In the genomic region with DNA sequence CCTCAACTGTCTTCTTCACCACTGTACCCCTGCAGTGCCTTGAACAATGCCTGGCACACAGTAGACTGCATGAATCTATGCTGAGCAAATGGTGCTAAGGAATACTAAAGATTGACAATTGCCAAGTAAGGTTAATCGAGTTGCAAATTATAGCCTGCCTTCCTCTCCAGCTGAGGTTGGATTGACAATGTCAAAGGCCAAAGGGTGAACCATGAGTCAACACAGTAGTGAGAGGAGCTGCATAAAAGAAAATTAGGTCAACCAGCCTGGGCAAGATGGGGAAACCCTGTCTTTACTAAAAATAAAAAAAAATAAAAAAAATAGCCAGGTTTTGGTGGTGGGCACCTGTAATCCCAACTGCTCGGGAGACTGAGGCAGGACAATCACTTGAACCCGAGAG, we compare ENCODE assay signal across 18 cellular contexts.
A peak's percentile ranks its signal among the peaks of the same experiment; 100 is the strongest.
DNase-seq lines count a peak whose midpoint lies in the region; ATAC-seq, FAIRE-seq and TF ChIP-seq lines count a peak whose summit lies in the region.
"Had no signal": no experiment of that assay in that cellular context is flagged by ENCODE, and none has a peak within 500 bp of the region (broad histone marks: within the 10 kb centered on the region; RNA-seq: fewer than 3 reads in every experiment).

No MANE protein-coding gene starts in this region.

- H3K27me3 ChIP-seq in right lobe of liver: no peaks in the 10 kb centered on the region
- no peaks in the 10 kb centered on the region for H3K27me3 ChIP-seq in small intestine (ENCODE audit: control insufficient read depth in 2 of 2, insufficient read depth in 2 of 2, low read length in 2 of 2)
- H3K27me3 ChIP-seq: BLaER1 treated with 17β-estradiol and CSF1 and Interleukin-3, amounts not matched to agents 10 nM and 100 nM had no signal

- TF ChIP-seq POLR2A in A549 (IDR thresholded peaks at IDR 0.05; ENCODE audit: low read length) (no peak), right lobe of liver (IDR thresholded peaks at IDR 0.05) (no peak)

- H3K4me1 ChIP-seq in A549 (peaks cover 67% of the 10 kb centered on the region), right lobe of liver (peaks cover 0 to 16% (median 0%) of the 10 kb centered on the region in 4 donors), small intestine (ENCODE audit: control insufficient read depth in 2 of 2, insufficient read depth in 1 of 2, low read depth in 1 of 2, low read length in 1 of 2) (no peaks in the 10 kb centered on the region)
- H3K4me1 ChIP-seq: BLaER1 treated with 17β-estradiol and CSF1 and Interleukin-3, amounts not matched to agents 10 nM and 100 nM had no signal

- intact Hi-C loops in right lobe of liver (cut with DNase I): no loop called here

- no peak for ATAC-seq in A549
- ATAC-seq in right lobe of liver: peak; percentile 95 to 99 (median 98)
- ATAC-seq in HG02970 (IDR thresholded peaks at IDR 0.05; ENCODE audit: low FRiP score, unreplicated experiment): no peak
- ATAC-seq: CD8-positive, alpha-beta T cell; GM23338 had no signal

- H3K27ac ChIP-seq in A549: peak overlapping the region; percentile 74 to 80; a peak in 4 of 6 replicates
- H3K27ac ChIP-seq in right lobe of liver: peak overlapping the region in 2 of 3 donors; percentile 16 to 74
- H3K27ac ChIP-seq in small intestine (ENCODE audit: low read depth in 1 of 2, low read length in 1 of 2): no peak overlapping the region
- H3K27ac ChIP-seq: BLaER1 treated with 17β-estradiol and CSF1 and Interleukin-3, amounts not matched to agents 10 nM and 100 nM had no signal

- DNase-seq in A549 (ENCODE audit: low read depth in 1 of 2, low spot score in 1 of 2) (no peak), NCI-H69 (lab: John Stamatoyannopoulos, UW) (peak; percentile 84), right lobe of liver (peak in 1 of 3 donors; percentile 59), small intestine (peak; percentile 31)
- DNase-seq in activated CD8-positive, alpha-beta memory T cell treated with anti-CD3 and anti-CD28 coated beads, Interleukin-2, amount 50 U/mL, for 4 hours: no peak
- no peak for DNase-seq in stimulated activated CD4-positive, alpha-beta T cell treated with anti-CD3 and anti-CD28 coated beads, Interleukin-2, amount 100 ng/mL, for 48 hours
- DNase-seq: 8988T; Calu3; CD8-positive, alpha-beta T cell; DMS79 treated with DMSO at 0.1 percent for 48 hours; GF-D8; HCEC 1CT had no signal

- WGBS in A549 (ENCODE audit: missing lambda C conversion rate): 50% methylated on average over 3 of the region's 3 CpGs
- WGBS in right lobe of liver (ENCODE audit: insufficient coverage, low coverage, low lambda C conversion rate, missing lambda C conversion rate): 38% methylated on average over 3 of the region's 3 CpGs
- WGBS in small intestine, 3 donors: 55 to 71% (median 60%) methylated on average over 3 of the region's 3 CpGs

- peak overlapping the region; percentile 2; the same call in 1 of the 3 replicates for H3K4me2 ChIP-seq in A549
- H3K4me2 ChIP-seq: BLaER1 treated with 17β-estradiol and CSF1 and Interleukin-3, amounts not matched to agents 10 nM and 100 nM; GM23338 had no signal

- H3K4me3 ChIP-seq in A549 (no peak overlapping the region), right lobe of liver (no peak overlapping the region), small intestine (ENCODE audit: low read depth in 1 of 2, low read length in 2 of 2) (no peak overlapping the region)
- H3K4me3 ChIP-seq: BLaER1 treated with 17β-estradiol and CSF1 and Interleukin-3, amounts not matched to agents 10 nM and 100 nM; GM23338 had no signal

- TF ChIP-seq RAD21 in A549 (conservative IDR thresholded peaks at IDR 0.05 in 1 of 2, IDR thresholded peaks at IDR 0.05 in 1 of 2): no peak

- peaks cover 0 to 22% (median 7%) of the 10 kb centered on the region in 4 donors for H3K36me3 ChIP-seq in right lobe of liver
- peaks cover 0 to 9% of the 10 kb centered on the region in 2 donors for H3K36me3 ChIP-seq in small intestine (ENCODE audit: control insufficient read depth in 2 of 2, insufficient read depth in 2 of 2, low read length in 2 of 2)

- H3K9me3 ChIP-seq in A549 (no peaks in the 10 kb centered on the region), right lobe of liver (no peaks in the 10 kb centered on the region), small intestine (ENCODE audit: control insufficient read depth, low read depth) (no peaks in the 10 kb centered on the region)
- H3K9me3 ChIP-seq: BLaER1 treated with 17β-estradiol and CSF1 and Interleukin-3, amounts not matched to agents 10 nM and 100 nM had no signal

- POLR2A ChIA-PET in A549 (lab: Yijun Ruan, JAX): no interaction called here

- TF ChIP-seq CTCF in A549 (IDR thresholded peaks at IDR 0.05) (no peak), right lobe of liver (IDR thresholded peaks at IDR 0.05) (no peak)

- no peak for FAIRE-seq in A549 (lab: Jason Lieb, UNC)
- FAIRE-seq in small intestine (lab: Jason Lieb, UNC): no peak
- FAIRE-seq: GM12891, H54, HTR-8/SVneo had no signal

- no peak for TF ChIP-seq EP300 in A549 (IDR thresholded peaks at IDR 0.05)

- CTCF ChIA-PET in A549 (lab: Yijun Ruan, JAX): no interaction called here

TF ChIP-seq in A549, 52 proteins besides CTCF, POLR2A, EP300 and RAD21:
- TF ChIP-seq, protein P1, sequence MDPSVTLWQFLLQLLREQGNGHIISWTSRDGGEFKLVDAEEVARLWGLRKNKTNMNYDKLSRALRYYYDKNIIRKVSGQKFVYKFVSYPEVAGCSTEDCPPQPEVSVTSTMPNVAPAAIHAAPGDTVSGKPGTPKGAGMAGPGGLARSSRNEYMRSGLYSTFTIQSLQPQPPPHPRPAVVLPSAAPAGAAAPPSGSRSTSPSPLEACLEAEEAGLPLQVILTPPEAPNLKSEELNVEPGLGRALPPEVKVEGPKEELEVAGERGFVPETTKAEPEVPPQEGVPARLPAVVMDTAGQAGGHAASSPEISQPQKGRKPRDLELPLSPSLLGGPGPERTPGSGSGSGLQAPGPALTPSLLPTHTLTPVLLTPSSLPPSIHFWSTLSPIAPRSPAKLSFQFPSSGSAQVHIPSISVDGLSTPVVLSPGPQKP (IDR thresholded peaks at IDR 0.05; ENCODE audit: low read depth, low read length): no peak

Comparison
In these comparisons a context has a peak if more than half of its experiments do, and no peak if none do; other contexts are left out.
1. ATAC-seq: peak in right lobe of liver (4 of 4); none in A549 (0 of 2) and HG02970 (single experiment).
2. DNase-seq: peak in NCI-H69 (single experiment) and small intestine (single experiment); none in A549 (0 of 2), activated CD8-positive, alpha-beta memory T cell treated with anti-CD3 and anti-CD28 coated beads, Interleukin-2, amount 50 U/mL, for 4 hours (single experiment) and stimulated activated CD4-positive, alpha-beta T cell treated with anti-CD3 and anti-CD28 coated beads, Interleukin-2, amount 100 ng/mL, for 48 hours (0 of 2).
3. H3K27ac ChIP-seq: peak in A549 (2 of 2) and right lobe of liver (2 of 3); none in small intestine (0 of 2).